28 cellular contexts compared by ENCODE assay signal in the genomic region with DNA sequence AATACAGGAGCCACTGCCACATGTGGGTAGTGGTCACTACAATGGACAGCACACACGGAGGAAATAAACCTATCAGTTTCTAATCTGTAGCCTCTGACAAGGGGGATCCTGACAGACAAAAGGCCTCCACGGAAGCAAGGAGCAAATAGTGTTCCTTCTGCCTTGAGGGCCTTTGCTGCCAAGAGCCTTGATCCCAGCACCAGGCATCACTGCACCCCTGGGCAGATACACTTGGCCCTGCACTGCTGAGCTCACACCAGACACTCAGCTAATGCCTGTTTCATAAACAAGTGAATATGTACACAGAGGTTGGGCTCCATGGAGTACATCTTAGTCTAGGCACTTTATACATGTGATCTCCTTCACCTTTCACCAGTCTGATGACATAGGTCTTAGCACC.
"Had no signal": no experiment of that assay in that cellular context is flagged by ENCODE, and none has a peak within 500 bp of the region (broad histone marks: within the 10 kb centered on the region; RNA-seq: fewer than 3 reads in every experiment).

No MANE protein-coding gene starts in this region.

- H3K27ac Mint-ChIP-seq: activated CD4-positive, alpha-beta T cell treated with anti-CD3 and anti-CD28 coated beads for 36 hours; activated CD8-positive, alpha-beta memory T cell treated with anti-CD3 and anti-CD28 coated beads, Interleukin-2, amount 10 ng/mL, durations not matched to agents 7 days and 5 days; activated CD8-positive, alpha-beta T cell treated with anti-CD3 and anti-CD28 coated beads, Interleukin-2, amount 10 ng/mL, durations not matched to agents 7 days and 5 days; activated naive CD4-positive, alpha-beta T cell treated with anti-CD3 and anti-CD28 coated beads, Interleukin-2, amount 50 U/mL, for 24 hours; activated naive CD8-positive, alpha-beta T cell treated with anti-CD3 and anti-CD28 coated beads, Interleukin-2, amount 50 U/mL, for 24 hours; activated T-helper 2 cell treated with anti-CD3 and anti-CD28 coated beads, Interferon-gamma antibody, Interleukin-2, Interleukin-4, amounts not matched to agents 10 μg/mL and 5 μg/mL and 100 μg/mL, durations not matched to agents 14 hours and 24 hours and 36 hours; dendritic cell treated with granulocyte-macrophage colony-stimulating factor and Interleukin-4, amounts not matched to agents 40 ng/mL and 50 ng/mL, for 4 days; stimulated activated effector memory CD8-positive, alpha-beta T cell treated with anti-CD3 and anti-CD28 coated beads, Interleukin-12 subunit alpha, Interleukin-12 subunit beta, amount 100 ng/mL, for 72 hours; stimulated activated naive CD8-positive, alpha-beta T cell treated with anti-CD3 and anti-CD28 coated beads, Interleukin-15, Interleukin-2, amounts not matched to agents 100 ng/mL and 50 ng/mL, for 24 hours had no signal

- H3K9me3 ChIP-seq: breast epithelium, esophagus squamous epithelium, neutrophil, ovary, sigmoid colon, thoracic aorta had no signal

- DNase-seq: activated CD4-positive, alpha-beta T cell treated with anti-CD3 and anti-CD28 coated beads for 36 hours; activated CD4-positive, CD25-positive, alpha-beta regulatory T cell; activated CD8-positive, alpha-beta memory T cell treated with anti-CD3 and anti-CD28 coated beads, Interleukin-2, amount 10 ng/mL, durations not matched to agents 7 days and 5 days; activated CD8-positive, alpha-beta T cell treated with anti-CD3 and anti-CD28 coated beads, Interleukin-2, amount 10 ng/mL, durations not matched to agents 7 days and 5 days; activated naive CD8-positive, alpha-beta T cell treated with anti-CD3 and anti-CD28 coated beads, Interleukin-2, amount 50 U/mL, for 24 hours; activated T-cell treated with anti-CD3 and anti-CD28 coated beads, Interleukin-2, amount 50 U/mL, for 48 hours; amygdala; esophagus squamous epithelium; foreskin melanocyte; left ventricle myocardium superior; naive thymus-derived CD4-positive, alpha-beta T cell; ovary; psoas muscle; sigmoid colon; small intestine; stimulated activated CD4-positive, alpha-beta T cell treated with anti-CD3 and anti-CD28 coated beads, Interleukin-4, amount 100 ng/mL, for 24 hours; trophoblast cell had no signal

- H3K4me1 Mint-ChIP-seq: central memory CD8-positive, alpha-beta T cell; stimulated activated effector memory CD8-positive, alpha-beta T cell treated with anti-CD3 and anti-CD28 coated beads, Interleukin-12 subunit alpha, Interleukin-12 subunit beta, amount 100 ng/mL, for 72 hours had no signal

- H3K27ac ChIP-seq: breast epithelium, esophagus squamous epithelium, neutrophil, ovary, psoas muscle, sigmoid colon, thoracic aorta had no signal

- H3K4me3 ChIP-seq: breast epithelium, esophagus squamous epithelium, ovary, psoas muscle, sigmoid colon, thoracic aorta had no signal

- H3K9me3 Mint-ChIP-seq: activated naive CD4-positive, alpha-beta T cell treated with anti-CD3 and anti-CD28 coated beads, Interleukin-2, amount 50 U/mL, for 24 hours; activated naive CD8-positive, alpha-beta T cell treated with anti-CD3 and anti-CD28 coated beads, Interleukin-2, amount 50 U/mL, for 24 hours; activated T-helper 2 cell treated with anti-CD3 and anti-CD28 coated beads, Interferon-gamma antibody, Interleukin-2, Interleukin-4, amounts not matched to agents 10 μg/mL and 5 μg/mL and 100 μg/mL, durations not matched to agents 14 hours and 24 hours and 36 hours; central memory CD8-positive, alpha-beta T cell; dendritic cell treated with granulocyte-macrophage colony-stimulating factor and Interleukin-4, amounts not matched to agents 40 ng/mL and 50 ng/mL, for 4 days; naive thymus-derived CD4-positive, alpha-beta T cell; stimulated activated effector memory CD8-positive, alpha-beta T cell treated with anti-CD3 and anti-CD28 coated beads, Interleukin-12 subunit alpha, Interleukin-12 subunit beta, amount 100 ng/mL, for 72 hours; stimulated activated naive CD8-positive, alpha-beta T cell treated with anti-CD3 and anti-CD28 coated beads, Interleukin-15, Interleukin-2, amounts not matched to agents 100 ng/mL and 50 ng/mL, for 24 hours had no signal

- ATAC-seq: activated CD4-positive, alpha-beta T cell treated with anti-CD3 and anti-CD28 coated beads for 36 hours; activated CD8-positive, alpha-beta memory T cell treated with anti-CD3 and anti-CD28 coated beads, Interleukin-2, amount 10 ng/mL, durations not matched to agents 7 days and 5 days; activated naive CD8-positive, alpha-beta T cell treated with anti-CD3 and anti-CD28 coated beads, Interleukin-2, amount 50 U/mL, for 24 hours; left ventricle myocardium superior; naive thymus-derived CD4-positive, alpha-beta T cell; psoas muscle; stimulated activated effector memory CD8-positive, alpha-beta T cell treated with anti-CD3 and anti-CD28 coated beads, Interleukin-12 subunit alpha, Interleukin-12 subunit beta, amount 100 ng/mL, for 72 hours had no signal

- H3K4me3 Mint-ChIP-seq: activated CD4-positive, alpha-beta T cell treated with anti-CD3 and anti-CD28 coated beads for 36 hours; activated CD8-positive, alpha-beta memory T cell treated with anti-CD3 and anti-CD28 coated beads, Interleukin-2, amount 10 ng/mL, durations not matched to agents 7 days and 5 days; activated CD8-positive, alpha-beta T cell treated with anti-CD3 and anti-CD28 coated beads, Interleukin-2, amount 10 ng/mL, durations not matched to agents 7 days and 5 days; activated naive CD8-positive, alpha-beta T cell treated with anti-CD3 and anti-CD28 coated beads, Interleukin-2, amount 50 U/mL, for 24 hours; central memory CD8-positive, alpha-beta T cell; dendritic cell treated with granulocyte-macrophage colony-stimulating factor and Interleukin-4, amounts not matched to agents 40 ng/mL and 50 ng/mL, for 4 days; stimulated activated effector memory CD8-positive, alpha-beta T cell treated with anti-CD3 and anti-CD28 coated beads, Interleukin-12 subunit alpha, Interleukin-12 subunit beta, amount 100 ng/mL, for 72 hours; stimulated activated naive CD8-positive, alpha-beta T cell treated with anti-CD3 and anti-CD28 coated beads, Interleukin-15, Interleukin-2, amounts not matched to agents 100 ng/mL and 50 ng/mL, for 24 hours had no signal

- FAIRE-seq: islet of Langerhans, small intestine, urothelium cell line had no signal

- H3K36me3 ChIP-seq: breast epithelium, esophagus squamous epithelium, neutrophil, ovary, sigmoid colon, thoracic aorta had no signal

- H3K36me3 Mint-ChIP-seq: activated CD8-positive, alpha-beta memory T cell treated with anti-CD3 and anti-CD28 coated beads, Interleukin-2, amount 10 ng/mL, durations not matched to agents 7 days and 5 days; naive thymus-derived CD4-positive, alpha-beta T cell; stimulated activated effector memory CD8-positive, alpha-beta T cell treated with anti-CD3 and anti-CD28 coated beads, Interleukin-12 subunit alpha, Interleukin-12 subunit beta, amount 100 ng/mL, for 72 hours had no signal

- H3K27me3 ChIP-seq: breast epithelium, esophagus squamous epithelium, neutrophil, ovary, sigmoid colon had no signal

- H3K4me1 ChIP-seq: breast epithelium, psoas muscle, sigmoid colon had no signal
